24 cellular contexts compared by ENCODE assay signal in genomic region chr17:9672266-9672665, GRCh38.
"Had no signal": no experiment of that assay in that cellular context is flagged by ENCODE, and none has a peak within 500 bp of the region (broad histone marks: within the 10 kb centered on the region; RNA-seq: fewer than 3 reads in every experiment).

No MANE protein-coding gene starts in this region.

- H3K4me3 ChIP-seq: body of pancreas, coronary artery, dorsolateral prefrontal cortex, heart left ventricle, neural progenitor cell, tibial nerve had no signal

- H3K4me1 ChIP-seq: body of pancreas, heart left ventricle, tibial nerve had no signal

- H3K27me3 ChIP-seq: body of pancreas, neural progenitor cell, tibial nerve had no signal

- DNase-seq: activated CD4-positive, alpha-beta T cell treated with anti-CD3 and anti-CD28 coated beads for 36 hours; activated CD4-positive, CD25-positive, alpha-beta regulatory T cell; activated CD8-positive, alpha-beta memory T cell treated with anti-CD3 and anti-CD28 coated beads, Interleukin-2, amount 10 ng/mL, durations not matched to agents 7 days and 5 days; activated CD8-positive, alpha-beta T cell treated with anti-CD3 and anti-CD28 coated beads, Interleukin-2, amount 10 ng/mL, durations not matched to agents 7 days and 5 days; activated effector memory CD4-positive, alpha-beta T cell treated with Interleukin-2 at 50 U/mL for 16 hours; activated naive CD4-positive, alpha-beta T cell treated with Interleukin-2 at 50 U/mL for 16 hours; activated T-cell treated with anti-CD3 and anti-CD28 coated beads, Interleukin-2, amount 50 U/mL, for 72 hours; aorta; body of pancreas; dorsolateral prefrontal cortex; effector memory CD4-positive, alpha-beta T cell; erythroblast; foreskin fibroblast; heart left ventricle; hypothalamus; immature natural killer cell; natural killer cell; occipital lobe; right cardiac atrium; stimulated activated CD4-positive, alpha-beta T cell treated with anti-CD3 and anti-CD28 coated beads, Interleukin-2, amount 100 ng/mL, for 48 hours; stimulated activated naive CD4-positive, alpha-beta T cell treated with Interleukin-2 at 50 U/mL for 16 hours had no signal

- H3K9ac ChIP-seq: neural progenitor cell had no signal

- H2AFZ ChIP-seq: neural progenitor cell had no signal

- H3K27ac ChIP-seq: body of pancreas, coronary artery, dorsolateral prefrontal cortex, heart left ventricle, neural progenitor cell, tibial nerve had no signal

- H3K9me3 ChIP-seq: body of pancreas, heart left ventricle, tibial nerve had no signal

- H3K36me3 ChIP-seq: heart left ventricle, neural progenitor cell, tibial nerve had no signal
